ENCODE assay signal across 11 cellular contexts in the genomic region with DNA sequence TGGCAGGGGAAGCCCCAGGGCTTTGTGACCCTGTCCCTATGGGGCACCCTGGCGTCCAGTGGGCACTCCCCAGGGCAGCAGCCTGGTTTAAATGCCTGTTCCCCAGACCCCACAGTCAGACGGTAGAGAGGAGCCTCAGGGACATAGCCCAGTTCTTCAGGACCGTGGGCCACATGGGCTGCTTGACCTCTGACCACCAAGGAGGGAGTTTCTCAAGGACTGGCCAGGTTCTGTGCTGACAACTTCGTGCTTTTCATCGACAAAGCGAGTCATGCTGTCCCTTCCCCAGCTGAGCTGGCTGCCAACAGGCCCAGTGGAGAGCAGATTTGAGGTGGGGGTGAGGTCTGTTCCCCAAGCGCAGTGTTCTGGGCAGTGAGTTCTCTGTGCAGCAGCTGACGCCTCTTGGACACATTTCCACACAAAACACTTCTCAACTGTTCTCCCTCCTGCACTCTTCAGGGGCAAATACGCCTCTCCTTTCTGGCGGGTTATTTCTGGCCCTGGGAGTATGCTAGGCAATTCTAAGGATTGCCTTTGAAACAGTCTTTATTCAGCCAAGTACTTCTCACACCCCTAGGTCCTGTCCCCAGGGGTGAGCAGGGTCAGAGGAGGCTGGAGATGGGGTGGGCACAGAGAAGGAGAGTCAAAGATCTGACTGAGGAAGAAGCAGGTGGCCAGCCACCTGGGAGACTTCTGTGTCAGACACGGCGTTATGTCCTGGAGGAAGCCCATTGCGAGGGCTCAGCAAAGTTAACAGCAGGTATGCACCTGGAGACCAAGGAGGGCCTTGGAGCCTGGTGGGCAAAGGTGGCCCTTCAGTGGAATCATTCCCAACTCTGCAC. TPM values are rescaled to one million over a fixed set of nuclear protein-coding genes. Genes with fewer than 3 reads are reported as not detected.
DNase-seq lines count a peak whose midpoint lies in the region; ATAC-seq, FAIRE-seq and TF ChIP-seq lines count a peak whose summit lies in the region.
"Had no signal": no experiment of that assay in that cellular context is flagged by ENCODE, and none has a peak within 500 bp of the region (broad histone marks: within the 10 kb centered on the region; RNA-seq: fewer than 3 reads in every experiment).

No MANE protein-coding gene starts in this region.

- POLR2A ChIA-PET in WTC11 (lab: Charles Lee) = no interaction called here

- peaks cover 11% of the 10 kb centered on the region for H4K20me1 ChIP-seq in astrocyte (ENCODE audit: insufficient read depth, low read length)

- H3K79me2 ChIP-seq in astrocyte (ENCODE audit: insufficient read depth, low read length) (no peaks in the 10 kb centered on the region), trophoblast cell (ENCODE audit: control insufficient read depth, insufficient read depth, low read length, poor library complexity) (no peaks in the 10 kb centered on the region)

- no peak overlapping the region for H2BK120ac ChIP-seq in trophoblast cell (ENCODE audit: insufficient read depth, low read length, poor library complexity)

- H2AFZ ChIP-seq in astrocyte (ENCODE audit: low read depth, low read length) (no peak overlapping the region), trophoblast cell (ENCODE audit: insufficient read depth, low read length, poor library complexity) (no peak overlapping the region)

- H3K36me3 ChIP-seq in astrocyte (ENCODE audit: insufficient read depth, low read length) (peaks cover 2% of the 10 kb centered on the region), trophoblast cell (ENCODE audit: control insufficient read depth in 1 of 2, insufficient read depth in 2 of 2, low read length in 2 of 2) (peaks cover 37 to 46% of the 10 kb centered on the region in 2 experiments), left lung (peaks cover 0 to 69% of the 10 kb centered on the region in 2 donors)

- H3K4me3 Mint-ChIP-seq in astrocyte (ENCODE audit: unreplicated experiment) (no peak overlapping the region), WTC11 (no peak overlapping the region)

- no peaks in the 10 kb centered on the region for H3K27me3 ChIP-seq in astrocyte (ENCODE audit: insufficient read depth, low read length)
- H3K27me3 ChIP-seq in trophoblast cell (ENCODE audit: insufficient read depth, low read length) = no peaks in the 10 kb centered on the region
- H3K27me3 ChIP-seq in left lung = no peaks in the 10 kb centered on the region
- H3K27me3 ChIP-seq: BLaER1, foreskin keratinocyte had no signal

- H3K27me3 Mint-ChIP-seq in astrocyte (ENCODE audit: low read depth, unreplicated experiment) (no peaks in the 10 kb centered on the region), WTC11 (ENCODE audit: low read depth) (peaks cover 2% of the 10 kb centered on the region; the same call in 1 of the 2 replicates)

- H3K4me1 ChIP-seq in astrocyte (ENCODE audit: insufficient read depth, low read length) = peaks cover 71% of the 10 kb centered on the region
- no peaks in the 10 kb centered on the region for H3K4me1 ChIP-seq in trophoblast cell (ENCODE audit: control insufficient read depth in 1 of 2, insufficient read depth in 2 of 2, low read length in 2 of 2)
- peaks cover 0 to 4% of the 10 kb centered on the region in 2 donors for H3K4me1 ChIP-seq in left lung
- H3K4me1 ChIP-seq: BLaER1 had no signal

- H3K4me1 Mint-ChIP-seq in astrocyte (ENCODE audit: low read depth, unreplicated experiment) = peaks cover 46% of the 10 kb centered on the region
- H3K4me1 Mint-ChIP-seq in WTC11 = no peaks in the 10 kb centered on the region

- no peak overlapping the region for H4K8ac ChIP-seq in trophoblast cell (ENCODE audit: low read depth, low read length)

- no peak overlapping the region for H3K4ac ChIP-seq in trophoblast cell (ENCODE audit: low read depth, low read length)

- no peaks in the 10 kb centered on the region for H3K79me1 ChIP-seq in trophoblast cell (ENCODE audit: low read length)

- DNase-seq in D341Med (ENCODE audit: low spot score) (peak; percentile 26), astrocyte (ENCODE audit: low read depth) (no peak), cardiac septum (ENCODE audit: low spot score) (peak; percentile 71), trophoblast cell (no peak), left lung (no peak), WTC11 (ENCODE audit: low spot score) (no peak)
- no peak for DNase-seq in activated naive CD4-positive, alpha-beta T cell (lab: John Stamatoyannopoulos, UW)
- DNase-seq: foreskin keratinocyte, mesendoderm had no signal

- WGBS in trophoblast cell (ENCODE audit: extremely low coverage, insufficient coverage, insufficient read length) = no CpG with 5 or more reads among the region's 13 CpGs

- no peak overlapping the region for H3K18ac ChIP-seq in trophoblast cell (ENCODE audit: low read length)

- no peak for TF ChIP-seq CTCF in astrocyte (IDR thresholded peaks at IDR 0.05; ENCODE audit: insufficient read depth, low read depth, low read length)
- no peak for TF ChIP-seq CTCF in left lung (IDR thresholded peaks at IDR 0.05)
- TF ChIP-seq CTCF in WTC11 (IDR thresholded peaks at IDR 0.05) = no peak

- peak overlapping the region; percentile 65 for H3K4me2 ChIP-seq in astrocyte (ENCODE audit: low read length)
- no peak overlapping the region for H3K4me2 ChIP-seq in trophoblast cell (ENCODE audit: low read length)
- H3K4me2 ChIP-seq: BLaER1 had no signal

- CTCF ChIA-PET in WTC11 (lab: Charles Lee) = no interaction called here

- intact Hi-C loops in cardiac septum (cut with DNase I) (no loop called here), left lung (cut with DNase I) (no loop called here)

- FAIRE-seq in astrocyte (lab: Jason Lieb, UNC) = no peak

- no peak overlapping the region for H2BK5ac ChIP-seq in trophoblast cell (ENCODE audit: low read depth, low read length, poor library complexity)

- no peak overlapping the region for H3K14ac ChIP-seq in trophoblast cell (ENCODE audit: low read length)

- no peak overlapping the region for H2BK12ac ChIP-seq in trophoblast cell (ENCODE audit: low read length)

- H3K27ac ChIP-seq in astrocyte (ENCODE audit: low read depth, low read length) = peak overlapping the region; percentile 32
- H3K27ac ChIP-seq in trophoblast cell (ENCODE audit: low read depth, low read length) = no peak overlapping the region
- no peak overlapping the region for H3K27ac ChIP-seq in left lung
- H3K27ac ChIP-seq: BLaER1, foreskin keratinocyte had no signal

- no peak overlapping the region for H2AK5ac ChIP-seq in trophoblast cell (ENCODE audit: low read length)

- no peak overlapping the region for H4K91ac ChIP-seq in trophoblast cell (ENCODE audit: low read depth, low read length)

- peaks cover 20% of the 10 kb centered on the region for H3K36me3 Mint-ChIP-seq in astrocyte (ENCODE audit: low read depth, unreplicated experiment)
- H3K36me3 Mint-ChIP-seq in WTC11 = peaks cover 7% of the 10 kb centered on the region; the same call in 1 of the 2 replicates

- H3K27ac Mint-ChIP-seq in astrocyte (ENCODE audit: unreplicated experiment) = peak overlapping the region; percentile 47
- H3K27ac Mint-ChIP-seq in WTC11 = no peak overlapping the region

- H3K9me3 Mint-ChIP-seq in astrocyte (ENCODE audit: unreplicated experiment) (no peaks in the 10 kb centered on the region), WTC11 (no peaks in the 10 kb centered on the region)

- H3K23ac ChIP-seq in trophoblast cell (ENCODE audit: low read length) = no peak overlapping the region

- H4K12ac ChIP-seq in trophoblast cell (ENCODE audit: low read depth, low read length) = no peak overlapping the region

- H3K9ac ChIP-seq in astrocyte (ENCODE audit: low read length) (peak overlapping the region; percentile 16), trophoblast cell (ENCODE audit: low read length) (peak overlapping the region; percentile 13)
- H3K9ac ChIP-seq: BLaER1 had no signal

- H3K9me3 ChIP-seq in astrocyte (ENCODE audit: insufficient read depth, low read depth, low read length) = no peaks in the 10 kb centered on the region
- H3K9me3 ChIP-seq in trophoblast cell (ENCODE audit: insufficient read depth, low read depth, low read length) = peaks cover 3% of the 10 kb centered on the region
- H3K9me3 ChIP-seq in left lung = no peaks in the 10 kb centered on the region
- H3K9me3 ChIP-seq: BLaER1 had no signal

- ATAC-seq in GM21717 (IDR thresholded peaks at IDR 0.05; ENCODE audit: unreplicated experiment) (no peak), left lung (no peak), WTC11 (no peak)
- ATAC-seq: foreskin keratinocyte had no signal

- no peak overlapping the region for H3K4me3 ChIP-seq in astrocyte (ENCODE audit: insufficient read depth, low read depth, low read length)
- no peak overlapping the region for H3K4me3 ChIP-seq in trophoblast cell (ENCODE audit: low read depth, low read length)
- no peak overlapping the region for H3K4me3 ChIP-seq in left lung
- H3K4me3 ChIP-seq: BLaER1 had no signal

TF ChIP-seq in WTC11, 78 proteins besides CTCF, POLR2A, EP300 and RAD21 (continues in another document):
- no peak for TF ChIP-seq ZNF317 (CRISPR knock-in tag; IDR thresholded peaks at IDR 0.05; ENCODE audit: borderline replicate concordance, low read depth)
- TF ChIP-seq, protein P1, sequence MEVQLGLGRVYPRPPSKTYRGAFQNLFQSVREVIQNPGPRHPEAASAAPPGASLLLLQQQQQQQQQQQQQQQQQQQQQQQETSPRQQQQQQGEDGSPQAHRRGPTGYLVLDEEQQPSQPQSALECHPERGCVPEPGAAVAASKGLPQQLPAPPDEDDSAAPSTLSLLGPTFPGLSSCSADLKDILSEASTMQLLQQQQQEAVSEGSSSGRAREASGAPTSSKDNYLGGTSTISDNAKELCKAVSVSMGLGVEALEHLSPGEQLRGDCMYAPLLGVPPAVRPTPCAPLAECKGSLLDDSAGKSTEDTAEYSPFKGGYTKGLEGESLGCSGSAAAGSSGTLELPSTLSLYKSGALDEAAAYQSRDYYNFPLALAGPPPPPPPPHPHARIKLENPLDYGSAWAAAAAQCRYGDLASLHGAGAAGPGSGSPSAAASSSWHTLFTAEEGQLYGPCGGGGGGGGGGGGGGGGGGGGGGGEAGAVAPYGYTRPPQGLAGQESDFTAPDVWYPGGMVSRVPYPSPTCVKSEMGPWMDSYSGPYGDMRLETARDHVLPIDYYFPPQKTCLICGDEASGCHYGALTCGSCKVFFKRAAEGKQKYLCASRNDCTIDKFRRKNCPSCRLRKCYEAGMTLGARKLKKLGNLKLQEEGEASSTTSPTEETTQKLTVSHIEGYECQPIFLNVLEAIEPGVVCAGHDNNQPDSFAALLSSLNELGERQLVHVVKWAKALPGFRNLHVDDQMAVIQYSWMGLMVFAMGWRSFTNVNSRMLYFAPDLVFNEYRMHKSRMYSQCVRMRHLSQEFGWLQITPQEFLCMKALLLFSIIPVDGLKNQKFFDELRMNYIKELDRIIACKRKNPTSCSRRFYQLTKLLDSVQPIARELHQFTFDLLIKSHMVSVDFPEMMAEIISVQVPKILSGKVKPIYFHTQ (CRISPR knock-in tag; IDR thresholded peaks at IDR 0.05) = no peak

RNA-seq across cellular contexts. Expression of a gene that starts 57.3 kb away (rescaled TPM):
- total RNA-seq in astrocyte = 0.18 TPM in 1 of 2 replicates, not detected in the other
- 149 TPM for total RNA-seq in cardiac septum
- 0.08 and 0.19 TPM in 2 replicates for polyA plus RNA-seq in trophoblast cell (2013)
- under 1 TPM; 0.17 to 0.18 TPM for total RNA-seq in left lung
- total RNA-seq in WTC11 (2021) = 0.41 to 0.53 TPM (median 0.44 TPM) in 3 replicates

Comparison
In these comparisons a context has a peak if more than half of its experiments do, and no peak if none do; other contexts are left out.
1. DNase-seq: peak in D341Med (single experiment) and cardiac septum (single experiment); none in astrocyte (single experiment), trophoblast cell (0 of 2), left lung (0 of 2), WTC11 (single experiment) and activated naive CD4-positive, alpha-beta T cell (0 of 4).
2. RNA of a gene that starts 57.3 kb away (total RNA-seq): 149 TPM in cardiac septum (single experiment); 0.41 to 0.53 TPM in WTC11, 0.17 to 0.18 TPM in left lung and 0.18 TPM in astrocyte; every median in the first group is over 10 times any median in the second.